ENCODE assay signal across 10 cellular contexts in the genomic region with DNA sequence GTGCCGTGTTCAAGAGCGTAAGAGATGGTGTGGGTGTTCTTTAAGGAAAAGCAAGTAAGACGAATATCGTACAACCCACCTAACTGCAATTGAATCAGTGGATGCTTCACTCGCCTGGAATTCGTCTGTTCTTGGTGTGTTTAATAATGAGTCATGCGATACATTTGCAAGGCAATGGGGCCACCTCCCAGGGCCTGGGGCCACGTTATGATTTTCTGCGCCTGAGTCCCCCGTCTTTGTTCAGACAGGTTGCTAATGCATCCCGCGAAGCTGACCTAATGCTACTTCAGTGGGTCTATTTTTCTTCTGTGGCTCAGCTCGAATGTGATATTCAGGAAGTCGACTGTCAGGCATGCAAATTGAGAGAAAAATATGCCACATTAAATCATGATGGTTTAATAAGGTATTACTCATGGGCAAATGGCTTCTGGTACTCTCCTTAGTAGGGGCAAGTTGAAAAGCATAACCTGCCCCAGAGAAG. TPM values are rescaled to one million over a fixed set of nuclear protein-coding genes. Genes with fewer than 3 reads are reported as not detected.
DNase-seq lines count a peak whose midpoint lies in the region; ATAC-seq and TF ChIP-seq lines count a peak whose summit lies in the region.
"Had no signal": no experiment of that assay in that cellular context is flagged by ENCODE, and none has a peak within 500 bp of the region (broad histone marks: within the 10 kb centered on the region; RNA-seq: fewer than 3 reads in every experiment).

No MANE protein-coding gene starts in this region.

- H3K9me3 ChIP-seq in fibroblast of lung (ENCODE audit: control insufficient read depth, insufficient read depth, low read depth, low read length), result no peaks in the 10 kb centered on the region

- peak overlapping the region; percentile 48 for H3K27ac ChIP-seq in fibroblast of lung (ENCODE audit: insufficient read depth, low read length)

- H3K9ac ChIP-seq in fibroblast of lung (ENCODE audit: insufficient read depth, low read length), result no peak overlapping the region

- H4K20me1 ChIP-seq in fibroblast of lung (ENCODE audit: control insufficient read depth, extremely low read depth, insufficient read depth, low read length), result no peaks in the 10 kb centered on the region

- no peaks in the 10 kb centered on the region for H3K27me3 ChIP-seq in fibroblast of lung (ENCODE audit: control insufficient read depth, insufficient read depth, low read length)

- H3K4me3 ChIP-seq in fibroblast of lung (replicated peaks in 1 of 4; ENCODE audit: control extremely low read depth in 1 of 4, insufficient read depth in 1 of 4, low read depth in 3 of 4, low read length in 4 of 4), result peak overlapping the region in 1 of 4 experiments; percentile 26
- peak overlapping the region; percentile 6 for H3K4me3 ChIP-seq in retinal pigment epithelial cell (ENCODE audit: low read length)

- peak; percentile 74 for DNase-seq in H4 (ENCODE audit: low spot score)
- peak; percentile 71 for DNase-seq in RKO (ENCODE audit: low spot score)
- DNase-seq in fibroblast of lung (ENCODE audit: low read depth in 2 of 2), result peak; percentile 78 to 95
- DNase-seq in retinal pigment epithelial cell (ENCODE audit: low read depth), result no peak
- no peak for DNase-seq in stimulated activated CD4-positive, alpha-beta T cell treated with anti-CD3 and anti-CD28 coated beads, Interleukin-2, amount 100 ng/mL, for 24 hours
- DNase-seq in HT-29 (ENCODE audit: low spot score), result no peak
- DNase-seq in SK-N-DZ (ENCODE audit: low spot score), result no peak
- DNase-seq: activated T-cell treated with anti-CD3 and anti-CD28 coated beads, Interleukin-2, amount 50 U/mL, for 1 hour; T-helper 2 cell had no signal

- H3K4me1 ChIP-seq in fibroblast of lung (ENCODE audit: control insufficient read depth, extremely low read depth, insufficient read depth, low read length), result peaks cover 2% of the 10 kb centered on the region

- ATAC-seq in HG03342 (IDR thresholded peaks at IDR 0.05; ENCODE audit: unreplicated experiment), result no peak

- no peaks in the 10 kb centered on the region for H3K36me3 ChIP-seq in fibroblast of lung (ENCODE audit: control insufficient read depth, insufficient read depth, low read length)

- no peak overlapping the region for H2AFZ ChIP-seq in fibroblast of lung (ENCODE audit: low read length)

- H3K4me2 ChIP-seq in fibroblast of lung (ENCODE audit: extremely low read depth, insufficient read depth, low read length), result peak overlapping the region; percentile 51

- no peaks in the 10 kb centered on the region for H3K79me2 ChIP-seq in fibroblast of lung (ENCODE audit: control insufficient read depth, insufficient read depth, low read length)

- no peak for TF ChIP-seq CTCF in fibroblast of lung (conservative IDR thresholded peaks at IDR 0.05 in 1 of 2, IDR thresholded peaks at IDR 0.05 in 1 of 2; ENCODE audit: low read depth in 1 of 2, low read length in 2 of 2)
- TF ChIP-seq CTCF in retinal pigment epithelial cell (conservative IDR thresholded peaks at IDR 0.05; ENCODE audit: low read depth, low read length), result no peak

RNA-seq across cellular contexts. Expression of gene MID1, which starts 14.3 kb away (rescaled TPM):
- 9.1 and 14.3 TPM in 2 replicates for total RNA-seq in H4 (2014; rRNA removed; shearing (Covaris generic))
- 8.5 and 20.3 TPM in 2 replicates for total RNA-seq in fibroblast of lung
- polyA plus RNA-seq in fibroblast of lung, result 27.3 and 27.7 TPM in 2 replicates
- 14.3 and 19.3 TPM in 2 replicates for polyA plus RNA-seq in fibroblast of lung (2012)
- 82.0 and 90.9 TPM in 2 replicates for polyA minus RNA-seq in fibroblast of lung (ENCODE audit: low replicate concordance)
- total RNA-seq in HT-29 (2014; rRNA removed; shearing (Covaris generic)), result 5.5 and 5.7 TPM in 2 replicates
- polyA plus RNA-seq in SK-N-DZ (2014; cell fraction: cytosol; rRNA removed), result 0.92 and 1.9 TPM in 2 replicates
- polyA plus RNA-seq in SK-N-DZ (2014; cell fraction: nucleus; rRNA removed), result 1.1 and 2.8 TPM in 2 replicates

Comparison
In these comparisons a context has a peak if more than half of its experiments do, and no peak if none do; other contexts are left out.
1. DNase-seq: peak in H4 (single experiment), RKO (single experiment) and fibroblast of lung (2 of 2); none in retinal pigment epithelial cell (single experiment), stimulated activated CD4-positive, alpha-beta T cell treated with anti-CD3 and anti-CD28 coated beads, Interleukin-2, amount 100 ng/mL, for 24 hours (0 of 2), HT-29 (single experiment) and SK-N-DZ (single experiment).